In the genomic region with DNA sequence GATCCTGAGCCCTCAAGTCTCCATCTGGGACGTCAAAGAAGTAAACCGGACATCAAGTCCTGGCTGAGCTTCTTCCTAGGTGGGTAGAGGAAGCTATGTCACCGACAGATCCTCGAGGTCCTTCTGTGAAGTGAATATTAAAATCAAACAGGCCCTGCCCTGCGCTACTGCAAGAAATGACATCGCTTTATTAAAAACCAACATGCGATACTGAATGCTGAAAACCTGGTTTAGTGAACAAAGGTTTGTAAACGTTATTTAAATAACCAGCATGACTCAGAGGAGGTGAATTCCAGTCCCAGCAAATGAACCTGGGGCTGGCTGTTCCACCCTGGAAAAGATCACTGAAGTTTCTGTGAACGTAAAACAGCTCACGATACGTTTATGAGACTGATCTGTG, we compare ENCODE assay signal across 8 cellular contexts. TPM values are rescaled to one million over a fixed set of nuclear protein-coding genes. Genes with fewer than 3 reads are reported as not detected.
DNase-seq lines count a peak whose midpoint lies in the region; ATAC-seq and TF ChIP-seq lines count a peak whose summit lies in the region.

No MANE protein-coding gene starts in this region.

- H3K4me3 ChIP-seq in AG04450 (ENCODE audit: low read depth, low read length): peak overlapping the region; percentile 89
- peak overlapping the region; percentile 73 for H3K4me3 ChIP-seq in GM23338
- H3K4me3 ChIP-seq in neutrophil (ENCODE audit: low read depth in 1 of 2, low read length in 1 of 2): peak overlapping the region; percentile 67 to 84

- H3K36me3 Mint-ChIP-seq in GM23338 (ENCODE audit: low read depth): peaks cover 25% of the 10 kb centered on the region
- H3K36me3 Mint-ChIP-seq in T-cell: peaks cover 12% of the 10 kb centered on the region

- CTCF ChIA-PET in AG04450 (lab: Charles Lee): interaction anchor here (0.9 to 3.2 kb wide), 6 partner anchors 13 to 575 kb away, joined by 3 to 33 read pairs (median 9); a partner anchor contains a TSS
- CTCF ChIA-PET in T-cell (lab: Charles Lee): interaction anchor here in 1 of 2 donors (0.5 to 2.9 kb wide), 5 partner anchors 12 to 428 kb away, joined by 3 to 13 read pairs (median 3); a partner anchor contains a TSS

- ATAC-seq in GM23338 (no peak; the same call in 2 of the 3 replicates), T-cell (replicated peaks in 1 of 4) (peak in 3 of 4 experiments; percentile 9 to 24 (median 18)), esophagus mucosa (peak; percentile 71), GM19455 (IDR thresholded peaks at IDR 0.05; ENCODE audit: unreplicated experiment) (no peak), HG03442 (IDR thresholded peaks at IDR 0.05; ENCODE audit: unreplicated experiment) (no peak)

- TF ChIP-seq CTCF in AG04450 (IDR thresholded peaks at IDR 0.05; ENCODE audit: low read depth, low read length) (no peak), GM23338 (conservative IDR thresholded peaks at IDR 0.05; ENCODE audit: low read depth in 2 of 2) (no peak), neutrophil (IDR thresholded peaks at IDR 0.05) (no peak)

- peak overlapping the region; percentile 89 for H2AFZ ChIP-seq in GM23338

- H3K27ac Mint-ChIP-seq in GM23338 (peak overlapping the region; percentile 91), T-cell (peak overlapping the region; percentile 93 to 95)

- no peaks in the 10 kb centered on the region for H3K9me2 ChIP-seq in GM23338 (ENCODE audit: insufficient read depth)

- peaks cover 15% of the 10 kb centered on the region; the same call in 1 of the 2 replicates for H4K20me1 ChIP-seq in GM23338 (replicated peaks; ENCODE audit: insufficient read depth)

- H3K4me3 Mint-ChIP-seq in GM23338 (peak overlapping the region; percentile 96), T-cell (peak overlapping the region; percentile 96 to 99 (median 98))

- DNase-seq in AG04450 (ENCODE audit: low read depth, low spot score): no peak
- peak; percentile 50 for DNase-seq in GM23338 (ENCODE audit: low spot score)
- peak in 1 of 34 experiments; percentile 6 for DNase-seq in T-cell
- no peak for DNase-seq in T-helper 9 cell

- H3K4me2 ChIP-seq in GM23338: peak overlapping the region; percentile 78

- H3K27me3 Mint-ChIP-seq in GM23338 (ENCODE audit: insufficient read depth, low read depth, poor library complexity) (peaks cover 3% of the 10 kb centered on the region), T-cell (peaks cover 2 to 3% of the 10 kb centered on the region in 2 donors)

- POLR2A ChIA-PET in AG04450 (lab: Yijun Ruan, JAX): no interaction called here
- POLR2A ChIA-PET in T-cell (lab: Charles Lee): interaction anchor here in 1 of 2 donors (0.6 kb wide), 1 partner anchor 470 kb away, joined by 6 read pairs; no protein-coding TSS in a partner anchor

- peaks cover 39% of the 10 kb centered on the region for H3K79me2 ChIP-seq in GM23338 (replicated peaks; ENCODE audit: insufficient read depth)

- H3K9me3 ChIP-seq in AG04450 (ENCODE audit: control insufficient read depth, insufficient read depth, low read length): no peaks in the 10 kb centered on the region
- H3K9me3 ChIP-seq in neutrophil: no peaks in the 10 kb centered on the region

- H3K27me3 ChIP-seq in AG04450 (ENCODE audit: control insufficient read depth, insufficient read depth, low read length) (peaks cover 6% of the 10 kb centered on the region), GM23338 (ENCODE audit: insufficient read depth) (no peaks in the 10 kb centered on the region; the same call in 1 of the 2 replicates), neutrophil (peaks cover 14% of the 10 kb centered on the region)

- H3K27ac ChIP-seq in AG04450 (ENCODE audit: low read depth, low read length): no peak overlapping the region
- H3K27ac ChIP-seq in GM23338 (ENCODE audit: low read depth): no peak overlapping the region
- H3K27ac ChIP-seq in neutrophil: peak overlapping the region; percentile 52

- H3K36me3 ChIP-seq in GM23338 (ENCODE audit: insufficient read depth): peaks cover 23% of the 10 kb centered on the region
- peaks cover 22% of the 10 kb centered on the region for H3K36me3 ChIP-seq in neutrophil

- H3K4me1 ChIP-seq in GM23338 (ENCODE audit: insufficient read depth) (peaks cover 6% of the 10 kb centered on the region; the same call in 1 of the 2 replicates), neutrophil (ENCODE audit: control insufficient read depth in 1 of 2, insufficient read depth in 1 of 2, low read depth in 1 of 2, low read length in 1 of 2) (peaks cover 11 to 16% of the 10 kb centered on the region in 2 experiments)

- H3K4me1 Mint-ChIP-seq in GM23338 (peaks cover 17% of the 10 kb centered on the region), T-cell (peaks cover 52 to 57% (median 56%) of the 10 kb centered on the region in 3 donors)

- H3F3A ChIP-seq in GM23338 (replicated peaks; ENCODE audit: low read depth): no peaks in the 10 kb centered on the region

- no peaks in the 10 kb centered on the region; the same call in 2 of the 3 replicates for H3K9me3 Mint-ChIP-seq in GM23338
- no peaks in the 10 kb centered on the region for H3K9me3 Mint-ChIP-seq in T-cell

TF ChIP-seq in GM23338, 12 proteins besides CTCF, POLR2A, EP300 and RAD21 (continues in another document):
- no peak for TF ChIP-seq JUNB (IDR thresholded peaks at IDR 0.05; ENCODE audit: unreplicated experiment)
- TF ChIP-seq, protein P1, sequence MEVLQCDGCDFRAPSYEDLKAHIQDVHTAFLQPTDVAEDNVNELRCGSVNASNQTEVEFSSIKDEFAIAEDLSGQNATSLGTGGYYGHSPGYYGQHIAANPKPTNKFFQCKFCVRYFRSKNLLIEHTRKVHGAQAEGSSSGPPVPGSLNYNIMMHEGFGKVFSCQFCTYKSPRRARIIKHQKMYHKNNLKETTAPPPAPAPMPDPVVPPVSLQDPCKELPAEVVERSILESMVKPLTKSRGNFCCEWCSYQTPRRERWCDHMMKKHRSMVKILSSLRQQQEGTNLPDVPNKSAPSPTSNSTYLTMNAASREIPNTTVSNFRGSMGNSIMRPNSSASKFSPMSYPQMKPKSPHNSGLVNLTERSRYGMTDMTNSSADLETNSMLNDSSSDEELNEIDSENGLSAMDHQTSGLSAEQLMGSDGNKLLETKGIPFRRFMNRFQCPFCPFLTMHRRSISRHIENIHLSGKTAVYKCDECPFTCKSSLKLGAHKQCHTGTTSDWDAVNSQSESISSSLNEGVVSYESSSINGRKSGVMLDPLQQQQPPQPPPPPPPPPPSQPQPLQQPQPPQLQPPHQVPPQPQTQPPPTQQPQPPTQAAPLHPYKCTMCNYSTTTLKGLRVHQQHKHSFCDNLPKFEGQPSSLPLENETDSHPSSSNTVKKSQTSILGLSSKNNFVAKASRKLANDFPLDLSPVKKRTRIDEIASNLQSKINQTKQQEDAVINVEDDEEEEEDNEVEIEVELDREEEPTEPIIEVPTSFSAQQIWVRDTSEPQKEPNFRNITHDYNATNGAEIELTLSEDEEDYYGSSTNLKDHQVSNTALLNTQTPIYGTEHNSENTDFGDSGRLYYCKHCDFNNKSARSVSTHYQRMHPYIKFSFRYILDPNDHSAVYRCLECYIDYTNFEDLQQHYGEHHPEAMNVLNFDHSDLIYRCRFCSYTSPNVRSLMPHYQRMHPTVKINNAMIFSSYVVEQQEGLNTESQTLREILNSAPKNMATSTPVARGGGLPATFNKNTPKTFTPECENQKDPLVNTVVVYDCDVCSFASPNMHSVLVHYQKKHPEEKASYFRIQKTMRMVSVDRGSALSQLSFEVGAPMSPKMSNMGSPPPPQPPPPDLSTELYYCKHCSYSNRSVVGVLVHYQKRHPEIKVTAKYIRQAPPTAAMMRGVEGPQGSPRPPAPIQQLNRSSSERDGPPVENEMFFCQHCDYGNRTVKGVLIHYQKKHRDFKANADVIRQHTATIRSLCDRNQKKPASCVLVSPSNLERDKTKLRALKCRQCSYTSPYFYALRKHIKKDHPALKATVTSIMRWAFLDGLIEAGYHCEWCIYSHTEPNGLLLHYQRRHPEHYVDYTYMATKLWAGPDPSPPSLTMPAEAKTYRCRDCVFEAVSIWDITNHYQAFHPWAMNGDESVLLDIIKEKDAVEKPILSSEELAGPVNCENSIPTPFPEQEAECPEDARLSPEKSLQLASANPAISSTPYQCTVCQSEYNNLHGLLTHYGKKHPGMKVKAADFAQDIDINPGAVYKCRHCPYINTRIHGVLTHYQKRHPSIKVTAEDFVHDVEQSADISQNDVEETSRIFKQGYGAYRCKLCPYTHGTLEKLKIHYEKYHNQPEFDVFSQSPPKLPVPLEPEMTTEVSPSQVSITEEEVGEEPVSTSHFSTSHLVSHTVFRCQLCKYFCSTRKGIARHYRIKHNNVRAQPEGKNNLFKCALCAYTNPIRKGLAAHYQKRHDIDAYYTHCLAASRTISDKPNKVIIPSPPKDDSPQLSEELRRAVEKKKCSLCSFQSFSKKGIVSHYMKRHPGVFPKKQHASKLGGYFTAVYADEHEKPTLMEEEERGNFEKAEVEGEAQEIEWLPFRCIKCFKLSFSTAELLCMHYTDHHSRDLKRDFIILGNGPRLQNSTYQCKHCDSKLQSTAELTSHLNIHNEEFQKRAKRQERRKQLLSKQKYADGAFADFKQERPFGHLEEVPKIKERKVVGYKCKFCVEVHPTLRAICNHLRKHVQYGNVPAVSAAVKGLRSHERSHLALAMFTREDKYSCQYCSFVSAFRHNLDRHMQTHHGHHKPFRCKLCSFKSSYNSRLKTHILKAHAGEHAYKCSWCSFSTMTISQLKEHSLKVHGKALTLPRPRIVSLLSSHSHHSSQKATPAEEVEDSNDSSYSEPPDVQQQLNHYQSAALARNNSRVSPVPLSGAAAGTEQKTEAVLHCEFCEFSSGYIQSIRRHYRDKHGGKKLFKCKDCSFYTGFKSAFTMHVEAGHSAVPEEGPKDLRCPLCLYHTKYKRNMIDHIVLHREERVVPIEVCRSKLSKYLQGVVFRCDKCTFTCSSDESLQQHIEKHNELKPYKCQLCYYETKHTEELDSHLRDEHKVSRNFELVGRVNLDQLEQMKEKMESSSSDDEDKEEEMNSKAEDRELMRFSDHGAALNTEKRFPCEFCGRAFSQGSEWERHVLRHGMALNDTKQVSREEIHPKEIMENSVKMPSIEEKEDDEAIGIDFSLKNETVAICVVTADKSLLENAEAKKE (CRISPR knock-in tag; IDR thresholded peaks at IDR 0.05): no peak

RNA-seq across cellular contexts. Expression of a gene that starts 0.7 kb away (rescaled TPM):
- polyA plus RNA-seq in AG04450 (2011; rRNA removed) (155 and 179 TPM in 2 replicates), GM23338 (2016; fragmentation: Nextera tagmentation; extraction: Ambion mirVana) (44.5 and 52.5 TPM in 2 replicates)
- polyA minus RNA-seq in AG04450 (2011; rRNA and poly(A)+ RNA removed): 104 TPM in 2 replicates
- total RNA-seq in GM23338 (2014; rRNA removed; shearing (Covaris generic)): 99.0 and 106 TPM in 2 replicates
- total RNA-seq in T-cell (10 to 100 TPM; 35.8 to 49.4 (median 45.2) TPM), esophagus mucosa (50.3 TPM)

RNA-seq across cellular contexts. Expression of a gene that starts 52.9 kb away (rescaled TPM):
- not detected in 2 replicates for polyA plus RNA-seq in AG04450 (2011; rRNA removed)
- not detected in 2 replicates for polyA minus RNA-seq in AG04450 (2011; rRNA and poly(A)+ RNA removed)
- total RNA-seq in GM23338 (2014; rRNA removed; shearing (Covaris generic)): not detected in 2 replicates
- polyA plus RNA-seq in GM23338 (2016; fragmentation: Nextera tagmentation; extraction: Ambion mirVana): not detected in 2 replicates
- not detected for total RNA-seq in T-cell
- total RNA-seq in esophagus mucosa: not detected

RNA-seq across cellular contexts. Expression of a gene that starts 53.7 kb away (rescaled TPM):
- polyA plus RNA-seq in AG04450 (2011; rRNA removed): not detected in 2 replicates
- not detected in 2 replicates for polyA minus RNA-seq in AG04450 (2011; rRNA and poly(A)+ RNA removed)
- total RNA-seq in GM23338 (2014; rRNA removed; shearing (Covaris generic)): not detected in 2 replicates
- not detected in 2 replicates for polyA plus RNA-seq in GM23338 (2016; fragmentation: Nextera tagmentation; extraction: Ambion mirVana)
- total RNA-seq in T-cell: not detected
- not detected for total RNA-seq in esophagus mucosa

Comparison
In these comparisons a context has a peak if more than half of its experiments do, and no peak if none do; other contexts are left out.
1. ATAC-seq: peak in T-cell (3 of 4) and esophagus mucosa (single experiment); none in GM23338 (single experiment), GM19455 (single experiment) and HG03442 (single experiment).
2. Peak in every context shown above with its lines, with median percentiles within 50 percentile points of each other: H3K4me3 ChIP-seq.